ENCODE assay signal across 18 cellular contexts in genomic region chr12:27560126-27560525, GRCh38.
"Had no signal": no experiment of that assay in that cellular context is flagged by ENCODE, and none has a peak within 500 bp of the region (broad histone marks: within the 10 kb centered on the region; RNA-seq: fewer than 3 reads in every experiment).

No MANE protein-coding gene starts in this region.

- H3K27ac Mint-ChIP-seq: activated CD4-positive, alpha-beta T cell treated with anti-CD3 and anti-CD28 coated beads for 36 hours; activated CD8-positive, alpha-beta T cell treated with anti-CD3 and anti-CD28 coated beads for 36 hours; activated naive CD4-positive, alpha-beta T cell treated with anti-CD3 and anti-CD28 coated beads for 36 hours; naive thymus-derived CD8-positive, alpha-beta T cell had no signal

- H3K4me3 Mint-ChIP-seq: activated CD4-positive, alpha-beta T cell treated with anti-CD3 and anti-CD28 coated beads for 36 hours; activated CD8-positive, alpha-beta T cell treated with anti-CD3 and anti-CD28 coated beads for 36 hours; activated naive CD4-positive, alpha-beta T cell treated with anti-CD3 and anti-CD28 coated beads for 36 hours; naive thymus-derived CD8-positive, alpha-beta T cell had no signal

- H3K36me3 Mint-ChIP-seq: naive thymus-derived CD8-positive, alpha-beta T cell had no signal

- H3K4me1 ChIP-seq: colonic mucosa had no signal

- H3K27me3 Mint-ChIP-seq: activated CD4-positive, alpha-beta T cell treated with anti-CD3 and anti-CD28 coated beads for 36 hours; activated CD8-positive, alpha-beta T cell treated with anti-CD3 and anti-CD28 coated beads for 36 hours had no signal

- H3K9me3 ChIP-seq: colonic mucosa, mucosa of descending colon, prostate gland, stomach, thoracic aorta had no signal

- H3K27ac ChIP-seq: colonic mucosa, prostate gland, WERI-Rb-1 had no signal

- H3K4me3 ChIP-seq: colonic mucosa, lung, mucosa of descending colon, prostate gland, stomach, thoracic aorta had no signal

- ATAC-seq: activated CD4-positive, alpha-beta T cell treated with anti-CD3 and anti-CD28 coated beads for 36 hours; activated CD8-positive, alpha-beta T cell treated with anti-CD3 and anti-CD28 coated beads for 36 hours; mucosa of descending colon; naive thymus-derived CD8-positive, alpha-beta T cell; sciatic nerve had no signal

- H3K36me3 ChIP-seq: colonic mucosa, prostate gland, stomach, thoracic aorta, WERI-Rb-1 had no signal

- DNase-seq: activated CD4-positive, alpha-beta T cell treated with anti-CD3 and anti-CD28 coated beads for 36 hours; activated CD8-positive, alpha-beta memory T cell treated with anti-CD3 and anti-CD28 coated beads, Interleukin-2, amount 50 U/mL, for 48 hours; activated CD8-positive, alpha-beta T cell treated with anti-CD3 and anti-CD28 coated beads for 36 hours; activated naive CD4-positive, alpha-beta T cell treated with anti-CD3 and anti-CD28 coated beads for 36 hours; caudate nucleus; colonic mucosa; effector CD4-positive, alpha-beta T cell; hippocampal formation; mucosa of descending colon; naive thymus-derived CD8-positive, alpha-beta T cell; stimulated activated CD4-positive, alpha-beta T cell treated with anti-CD3 and anti-CD28 coated beads, Interleukin-12 subunit alpha, Interleukin-12 subunit beta, amount 100 ng/mL, for 4 hours; stimulated activated CD4-positive, alpha-beta T cell treated with anti-CD3 and anti-CD28 coated beads, Interleukin-2, amount 100 ng/mL, for 48 hours; stomach; WERI-Rb-1 had no signal

- H3K9me3 Mint-ChIP-seq: activated CD8-positive, alpha-beta T cell treated with anti-CD3 and anti-CD28 coated beads for 36 hours; activated naive CD4-positive, alpha-beta T cell treated with anti-CD3 and anti-CD28 coated beads for 36 hours; naive thymus-derived CD8-positive, alpha-beta T cell had no signal

- H3K27me3 ChIP-seq: colonic mucosa, stomach had no signal
